ENCODE assay signal across 17 cellular contexts in the genomic region with DNA sequence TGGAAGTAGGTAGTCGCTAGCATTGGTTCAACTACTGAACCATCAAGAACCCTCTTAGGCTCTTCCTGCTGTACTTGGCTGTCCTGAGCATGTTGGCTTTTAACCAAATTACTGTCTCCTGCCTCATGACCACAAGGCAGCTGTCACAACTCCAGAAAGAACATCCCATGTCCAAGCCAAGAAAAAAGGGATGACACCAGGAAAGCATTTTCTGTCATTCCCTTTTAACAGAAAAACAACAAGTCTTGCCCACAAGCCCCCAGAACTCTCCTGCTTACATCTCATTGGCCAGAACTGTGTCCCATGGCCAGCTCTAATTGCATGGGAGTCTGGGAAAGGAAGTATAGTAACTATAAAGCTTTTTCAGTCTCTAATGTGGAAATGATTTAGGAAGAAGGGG. TPM values are rescaled to one million over a fixed set of nuclear protein-coding genes. Genes with fewer than 3 reads are reported as not detected.
DNase-seq lines count a peak whose midpoint lies in the region; ATAC-seq and TF ChIP-seq lines count a peak whose summit lies in the region.
"Had no signal": no experiment of that assay in that cellular context is flagged by ENCODE, and none has a peak within 500 bp of the region (broad histone marks: within the 10 kb centered on the region; RNA-seq: fewer than 3 reads in every experiment).

No MANE protein-coding gene starts in this region.

- H3K4me3 ChIP-seq in right atrium auricular region (no peak overlapping the region), foreskin fibroblast (ENCODE audit: low read depth in 1 of 2, low read length in 2 of 2) (no peak overlapping the region), upper lobe of right lung (no peak overlapping the region), MM.1S (ENCODE audit: low read length) (no peak overlapping the region)

- H3K9me3 Mint-ChIP-seq in WTC11 = peaks cover 6% of the 10 kb centered on the region; the same call in 1 of the 2 replicates
- no peaks in the 10 kb centered on the region for H3K9me3 Mint-ChIP-seq in CD4-positive, alpha-beta T cell
- H3K9me3 Mint-ChIP-seq: natural killer cell treated with Interleukin-12 subunit alpha and Interleukin-12 subunit beta and Interleukin-15 and Interleukin-18, amount 100 ng/mL, for 72 hours; T-cell had no signal

- H3K36me3 Mint-ChIP-seq in WTC11 = no peaks in the 10 kb centered on the region
- H3K36me3 Mint-ChIP-seq in CD4-positive, alpha-beta T cell (ENCODE audit: low read depth) = no peaks in the 10 kb centered on the region
- H3K36me3 Mint-ChIP-seq: activated naive CD8-positive, alpha-beta T cell; natural killer cell treated with Interleukin-12 subunit alpha and Interleukin-12 subunit beta and Interleukin-15 and Interleukin-18, amount 100 ng/mL, for 72 hours; T-cell had no signal

- CTCF ChIA-PET in WTC11 (lab: Charles Lee) = interaction anchor here (1.5 kb wide), 1 partner anchor 61 kb away, joined by 3 read pairs; no protein-coding TSS in a partner anchor
- CTCF ChIA-PET in CD4-positive, alpha-beta T cell (lab: Charles Lee) = interaction anchor here (1.1 kb wide), 1 partner anchor 12 kb away, joined by 4 read pairs; no protein-coding TSS in a partner anchor

- peaks cover 0 to 14% of the 10 kb centered on the region in 2 donors for H3K4me1 ChIP-seq in right atrium auricular region
- H3K4me1 ChIP-seq in upper lobe of right lung = peaks cover 14% of the 10 kb centered on the region
- H3K4me1 ChIP-seq in MM.1S (ENCODE audit: low read length) = peaks cover 6% of the 10 kb centered on the region

- H3K4me2 ChIP-seq in MM.1S (ENCODE audit: low read depth, low read length) = no peak overlapping the region

- H4K20me1 ChIP-seq in MM.1S (ENCODE audit: insufficient read depth, low read length) = no peaks in the 10 kb centered on the region

- H3K9me3 ChIP-seq in right atrium auricular region = no peaks in the 10 kb centered on the region
- no peaks in the 10 kb centered on the region for H3K9me3 ChIP-seq in upper lobe of right lung
- H3K9me3 ChIP-seq in CD4-positive, alpha-beta T cell (ENCODE audit: control insufficient read depth, low read length) = no peaks in the 10 kb centered on the region
- H3K9me3 ChIP-seq in MM.1S (replicated peaks; ENCODE audit: insufficient read depth, low read length) = no peaks in the 10 kb centered on the region

- DNase-seq in right atrium auricular region (ENCODE audit: low spot score) (no peak), Right ventricle myocardium superior (no peak), WTC11 (ENCODE audit: low spot score) (no peak), foreskin fibroblast (peak; percentile 71 to 81), upper lobe of right lung (no peak), MM.1S (no peak), H4 (ENCODE audit: low spot score) (no peak)
- DNase-seq in CD4-positive, alpha-beta T cell = no peak
- DNase-seq: AML-193; islet precursor cell; NCI-H1092 treated with DMSO at 0.1 percent for 48 hours; NCI-H82; stimulated activated naive CD8-positive, alpha-beta T cell treated with anti-CD3 and anti-CD28 coated beads, Interleukin-15, Interleukin-2, amounts not matched to agents 100 U/mL and 50 U/mL, for 24 hours; T-cell had no signal

- no peaks in the 10 kb centered on the region for H3K79me2 ChIP-seq in MM.1S (ENCODE audit: low read length)

- H2AFZ ChIP-seq in MM.1S (ENCODE audit: low read length) = no peak overlapping the region

- no peak for ATAC-seq in Right ventricle myocardium superior (ENCODE audit: poor library complexity)
- no peak for ATAC-seq in WTC11
- no peak for ATAC-seq in upper lobe of right lung
- ATAC-seq in CD4-positive, alpha-beta T cell (ENCODE audit: poor library complexity) = no peak
- ATAC-seq: natural killer cell treated with Interleukin-12 subunit alpha and Interleukin-12 subunit beta and Interleukin-15 and Interleukin-18, amount 100 ng/mL, for 72 hours; stimulated activated naive CD8-positive, alpha-beta T cell treated with anti-CD3 and anti-CD28 coated beads, Interleukin-15, Interleukin-2, amounts not matched to agents 100 U/mL and 50 U/mL, for 24 hours; T-cell had no signal

- no peaks in the 10 kb centered on the region for H3K36me3 ChIP-seq in right atrium auricular region
- no peaks in the 10 kb centered on the region for H3K36me3 ChIP-seq in upper lobe of right lung
- no peaks in the 10 kb centered on the region for H3K36me3 ChIP-seq in MM.1S (replicated peaks; ENCODE audit: insufficient read depth, low read length)

- POLR2A ChIA-PET in WTC11 (lab: Charles Lee) = interaction anchor here (1.3 to 1.9 kb wide), 2 partner anchors 12 to 570 kb away, joined by 3 to 8 read pairs; no protein-coding TSS in a partner anchor
- POLR2A ChIA-PET in CD4-positive, alpha-beta T cell (lab: Charles Lee) = interaction anchor here (4.4 to 6.1 kb wide), 3 partner anchors 14 to 67 kb away, joined by 38 to 138 read pairs (median 65); a partner anchor contains a TSS

- intact Hi-C loops in Right ventricle myocardium superior (cut with DNase I) = no loop called here
- intact Hi-C loops in upper lobe of right lung (cut with DNase I) = no loop called here
- intact Hi-C loops in CD4-positive, alpha-beta T cell (cut with DNase I, micrococcal nuclease) = loop anchor here (5.0 kb wide), 5 partner anchors 44 to 849 kb away; a partner anchor contains a TSS

- no peaks in the 10 kb centered on the region for H3K27me3 Mint-ChIP-seq in WTC11 (ENCODE audit: low read depth)
- H3K27me3 Mint-ChIP-seq in CD4-positive, alpha-beta T cell = no peaks in the 10 kb centered on the region
- H3K27me3 Mint-ChIP-seq: activated naive CD8-positive, alpha-beta T cell; natural killer cell treated with Interleukin-12 subunit alpha and Interleukin-12 subunit beta and Interleukin-15 and Interleukin-18, amount 100 ng/mL, for 72 hours; T-cell had no signal

- H3K9ac ChIP-seq in MM.1S (ENCODE audit: low read length) = no peak overlapping the region

- H3F3A ChIP-seq in MM.1S (ENCODE audit: insufficient read depth, low read length) = peaks cover 16% of the 10 kb centered on the region

- H3K27ac Mint-ChIP-seq in WTC11 = no peak overlapping the region
- no peak overlapping the region for H3K27ac Mint-ChIP-seq in CD4-positive, alpha-beta T cell
- H3K27ac Mint-ChIP-seq: activated naive CD8-positive, alpha-beta T cell had no signal

- peaks cover 19% of the 10 kb centered on the region for H3K4me1 Mint-ChIP-seq in WTC11
- peaks cover 30% of the 10 kb centered on the region for H3K4me1 Mint-ChIP-seq in CD4-positive, alpha-beta T cell (ENCODE audit: low read depth)

- TF ChIP-seq CTCF in right atrium auricular region (IDR thresholded peaks at IDR 0.05) = no peak
- TF ChIP-seq CTCF in WTC11 (IDR thresholded peaks at IDR 0.05) = no peak
- no peak for TF ChIP-seq CTCF in foreskin fibroblast (IDR thresholded peaks at IDR 0.05; ENCODE audit: low read depth, low read length)
- no peak for TF ChIP-seq CTCF in upper lobe of right lung (IDR thresholded peaks at IDR 0.05)
- no peak for TF ChIP-seq CTCF in CD4-positive, alpha-beta T cell (IDR thresholded peaks at IDR 0.05)
- no peak for TF ChIP-seq CTCF in MM.1S (IDR thresholded peaks at IDR 0.05; ENCODE audit: low read length)

- H3K9me2 ChIP-seq in MM.1S (replicated peaks; ENCODE audit: insufficient read depth, low read length) = no peaks in the 10 kb centered on the region

- H3K27me3 ChIP-seq in right atrium auricular region (no peaks in the 10 kb centered on the region), upper lobe of right lung (no peaks in the 10 kb centered on the region), MM.1S (replicated peaks; ENCODE audit: insufficient read depth, low read length) (no peaks in the 10 kb centered on the region)
- H3K27me3 ChIP-seq in CD4-positive, alpha-beta T cell (ENCODE audit: control insufficient read depth, insufficient read depth, low read length) = no peaks in the 10 kb centered on the region

- H3K27ac ChIP-seq in right atrium auricular region (peak overlapping the region; percentile 51 to 75), upper lobe of right lung (peak overlapping the region; percentile 30), MM.1S (ENCODE audit: low read length) (no peak overlapping the region)
- no peak overlapping the region for H3K27ac ChIP-seq in CD4-positive, alpha-beta T cell (ENCODE audit: low read depth, low read length)

- no peak overlapping the region for H3K4me3 Mint-ChIP-seq in WTC11
- H3K4me3 Mint-ChIP-seq in CD4-positive, alpha-beta T cell = no peak overlapping the region
- H3K4me3 Mint-ChIP-seq: activated naive CD8-positive, alpha-beta T cell; natural killer cell treated with Interleukin-12 subunit alpha and Interleukin-12 subunit beta and Interleukin-15 and Interleukin-18, amount 100 ng/mL, for 72 hours; T-cell had no signal

TF ChIP-seq in WTC11, 78 proteins besides CTCF, POLR2A, EP300 and RAD21 (continues in another document):
- TF ChIP-seq ZNF317 (CRISPR knock-in tag; IDR thresholded peaks at IDR 0.05; ENCODE audit: borderline replicate concordance, low read depth) (no peak), FOXK1 (CRISPR knock-in tag; IDR thresholded peaks at IDR 0.05) (no peak), ZNF121 (CRISPR knock-in tag; IDR thresholded peaks at IDR 0.05) (no peak)

RNA-seq across cellular contexts. Expression of a gene that starts 2.4 kb away (rescaled TPM):
- not detected for total RNA-seq in right atrium auricular region
- total RNA-seq in Right ventricle myocardium superior = not detected
- total RNA-seq in WTC11 (2021) = not detected in 3 replicates
- not detected for total RNA-seq in upper lobe of right lung
- total RNA-seq in CD4-positive, alpha-beta T cell = not detected
- not detected in 2 replicates for total RNA-seq in H4 (2014; rRNA removed; shearing (Covaris generic))
- total RNA-seq: endothelial cell of umbilical vein; natural killer cell treated with Interleukin-12 subunit alpha and Interleukin-12 subunit beta and Interleukin-15 and Interleukin-18, amount 100 ng/mL, for 72 hours had no signal

RNA-seq across cellular contexts. Expression of a gene that starts 6.3 kb away (rescaled TPM):
- total RNA-seq in right atrium auricular region = 1 to 10 TPM in 1 of 2 donors, under 1 TPM in 1; 0.67 to 1.3 TPM
- total RNA-seq in Right ventricle myocardium superior = 1.00 TPM
- total RNA-seq in WTC11 (2021) = 82.6 to 93.8 TPM (median 85.4 TPM) in 3 replicates
- 0.93 TPM for total RNA-seq in upper lobe of right lung
- under 1 TPM; 0.64 to 0.82 TPM for total RNA-seq in CD4-positive, alpha-beta T cell
- total RNA-seq in H4 (2014; rRNA removed; shearing (Covaris generic)) = 81.8 and 82.2 TPM in 2 replicates

RNA-seq across cellular contexts. Expression of a gene that starts 42.0 kb away (rescaled TPM):
- total RNA-seq in right atrium auricular region (1,000 to 10,000 TPM; 1,080 to 1,461 TPM), Right ventricle myocardium superior (674 TPM), WTC11 (2021) (2,343 to 2,726 TPM (median 2,722 TPM) in 3 replicates), upper lobe of right lung (1,338 TPM)
- total RNA-seq in CD4-positive, alpha-beta T cell = 1,000 to 10,000 TPM; 3,394 to 3,436 TPM
- total RNA-seq in H4 (2014; rRNA removed; shearing (Covaris generic)) = 4,339 and 5,019 TPM in 2 replicates

RNA-seq across cellular contexts. Expression of a gene that starts 54.6 kb away (rescaled TPM):
- total RNA-seq in right atrium auricular region (not detected), Right ventricle myocardium superior (not detected), WTC11 (2021) (1.6 to 1.7 TPM (median 1.6 TPM) in 3 replicates), upper lobe of right lung (not detected)
- total RNA-seq in CD4-positive, alpha-beta T cell = 1 to 10 TPM; 1.0 TPM
- not detected in 2 replicates for total RNA-seq in H4 (2014; rRNA removed; shearing (Covaris generic))
- total RNA-seq: endothelial cell of umbilical vein had no signal

RNA-seq across cellular contexts. Expression of a gene that starts 58.9 kb away (rescaled TPM):
- total RNA-seq in right atrium auricular region (1 to 10 TPM in 1 of 2 donors, under 1 TPM in 1; 0.19 to 5.2 TPM), Right ventricle myocardium superior (0.83 TPM), WTC11 (2021) (0.74 to 1.6 TPM (median 0.78 TPM) in 3 replicates), upper lobe of right lung (5.9 TPM)
- 10 to 100 TPM; 79.9 to 84.0 TPM for total RNA-seq in CD4-positive, alpha-beta T cell
- total RNA-seq in H4 (2014; rRNA removed; shearing (Covaris generic)) = not detected in 2 replicates
- total RNA-seq: endothelial cell of umbilical vein had no signal

Comparison
In these comparisons a context has a peak if more than half of its experiments do, and no peak if none do; other contexts are left out.
1. DNase-seq: peak in foreskin fibroblast (2 of 2); none in right atrium auricular region (single experiment), Right ventricle myocardium superior (single experiment), WTC11 (single experiment), upper lobe of right lung (single experiment), CD4-positive, alpha-beta T cell (0 of 10), MM.1S (single experiment) and H4 (single experiment).
2. H3K27ac ChIP-seq: peak in right atrium auricular region (2 of 2) and upper lobe of right lung (single experiment); none in CD4-positive, alpha-beta T cell (single experiment) and MM.1S (single experiment).
3. RNA of a gene that starts 6.3 kb away (total RNA-seq): 82.6 to 93.8 TPM in WTC11 and 81.8 to 82.2 TPM in H4; 0.67 to 1.3 TPM in right atrium auricular region, 1.00 TPM in Right ventricle myocardium superior (single experiment), 0.93 TPM in upper lobe of right lung (single experiment) and 0.64 to 0.82 TPM in CD4-positive, alpha-beta T cell; every median in the first group is over 10 times any median in the second.
4. intact Hi-C loops: an anchor here in CD4-positive, alpha-beta T cell (5.0 kb wide); none called in Right ventricle myocardium superior and upper lobe of right lung.